In the genomic region with DNA sequence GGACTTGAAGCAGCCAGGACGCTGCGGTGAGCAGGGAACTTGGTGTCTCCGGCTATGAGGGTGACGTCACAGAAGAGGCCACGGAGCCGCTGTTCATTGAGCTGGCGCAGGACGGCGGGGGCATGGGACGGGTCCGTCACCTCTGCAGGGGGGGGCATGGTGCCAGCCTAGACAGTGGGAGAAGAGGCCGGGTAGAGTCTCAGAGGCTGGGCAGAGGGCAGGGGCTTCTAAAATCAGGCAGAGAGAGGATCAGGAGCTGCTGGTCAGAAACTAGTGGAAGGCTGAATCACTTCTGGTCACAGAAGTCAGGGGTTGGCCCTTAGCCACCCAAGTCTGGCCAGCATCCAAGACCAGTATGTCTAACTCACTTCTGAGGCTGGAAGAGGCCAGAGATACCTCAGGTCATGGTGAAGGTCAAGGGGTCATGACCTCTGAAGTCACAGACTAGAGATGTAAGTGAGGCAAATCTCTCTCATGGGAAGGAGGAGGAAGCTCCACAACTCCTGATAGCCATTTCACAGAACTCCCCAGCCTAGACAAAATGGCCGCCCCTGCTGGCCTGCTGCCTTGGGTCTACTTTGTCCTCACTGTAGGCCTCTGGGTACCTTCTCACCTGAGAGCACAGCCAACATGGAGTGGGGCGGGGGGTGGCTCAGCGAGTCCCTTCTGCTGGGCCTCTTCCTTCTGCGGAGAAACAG, we compare ENCODE assay signal across 10 cellular contexts. TPM values are rescaled to one million over a fixed set of nuclear protein-coding genes. Genes with fewer than 3 reads are reported as not detected.
DNase-seq lines count a peak whose midpoint lies in the region; ATAC-seq, FAIRE-seq and TF ChIP-seq lines count a peak whose summit lies in the region.
"Had no signal": no experiment of that assay in that cellular context is flagged by ENCODE, and none has a peak within 500 bp of the region (broad histone marks: within the 10 kb centered on the region; RNA-seq: fewer than 3 reads in every experiment).

No MANE protein-coding gene starts in this region.

- peaks cover 0 to 1% (median under 1%) of the 10 kb centered on the region in 4 experiments; a peak in 3 of 7 replicates for H3K4me1 ChIP-seq in H1 (replicated peaks in 1 of 4; ENCODE audit: control insufficient read depth in 3 of 4, insufficient read depth in 4 of 4, low read length in 3 of 4)

- no peak overlapping the region for H4K5ac ChIP-seq in H1 (ENCODE audit: insufficient read length, low read depth, low read length)

- no peak for ATAC-seq in naive thymus-derived CD8-positive, alpha-beta T cell
- no peak for ATAC-seq in HG02759 (IDR thresholded peaks at IDR 0.05; ENCODE audit: unreplicated experiment)
- ATAC-seq in HG02973 (IDR thresholded peaks at IDR 0.05; ENCODE audit: unreplicated experiment) = no peak

- H3K36me3 Mint-ChIP-seq in naive thymus-derived CD8-positive, alpha-beta T cell = peaks cover 0 to 38% (median 5%) of the 10 kb centered on the region in 3 donors
- no peaks in the 10 kb centered on the region for H3K36me3 Mint-ChIP-seq in glutamatergic neuron (ENCODE audit: unreplicated experiment)

- peak; percentile 79 for DNase-seq in AG08396 (ENCODE audit: low spot score)
- peak; percentile 71 for DNase-seq in OCI-M1 (lab: John Stamatoyannopoulos, UW)
- DNase-seq in H1 (ENCODE audit: low read depth in 1 of 2, low spot score in 2 of 2) = no peak
- no peak for DNase-seq in naive thymus-derived CD8-positive, alpha-beta T cell
- DNase-seq in glutamatergic neuron = no peak
- no peak for DNase-seq in NCI-H1105 (lab: John Stamatoyannopoulos, UW)

- H2BK5ac ChIP-seq in H1 (ENCODE audit: low read depth, low read length) = no peak overlapping the region; the same call in 1 of the 2 replicates

- H2AFZ ChIP-seq in H1 (ENCODE audit: low read length) = no peak overlapping the region

- H3K56ac ChIP-seq in H1 (replicated peaks; ENCODE audit: insufficient read length, low read depth, low read length) = no peak overlapping the region

- H3K27me3 ChIP-seq in H1 (replicated peaks in 1 of 4; ENCODE audit: control insufficient read depth in 3 of 4, extremely low read depth in 1 of 4, insufficient read depth in 3 of 4, low read length in 3 of 4) = no peaks in the 10 kb centered on the region

- no peak overlapping the region for H2BK15ac ChIP-seq in H1 (ENCODE audit: low read length)

- no peaks in the 10 kb centered on the region for H3K9me3 Mint-ChIP-seq in naive thymus-derived CD8-positive, alpha-beta T cell
- peaks cover 3% of the 10 kb centered on the region for H3K9me3 Mint-ChIP-seq in glutamatergic neuron (ENCODE audit: unreplicated experiment)

- H3K14ac ChIP-seq in H1 (ENCODE audit: insufficient read length) = no peak overlapping the region

- no peaks in the 10 kb centered on the region for H3K27me3 Mint-ChIP-seq in naive thymus-derived CD8-positive, alpha-beta T cell
- peaks cover 7% of the 10 kb centered on the region for H3K27me3 Mint-ChIP-seq in glutamatergic neuron (ENCODE audit: unreplicated experiment)

- H3K36me3 ChIP-seq in H1 (ENCODE audit: control insufficient read depth in 2 of 4, insufficient read depth in 4 of 4, low read length in 3 of 4) = peaks cover 0 to 3% (median under 1%) of the 10 kb centered on the region in 4 experiments; a peak in 3 of 8 replicates

- no peak overlapping the region for H2BK120ac ChIP-seq in H1 (replicated peaks; ENCODE audit: low read depth, low read length)

- H3K9me3 ChIP-seq in H1 (ENCODE audit: insufficient read depth in 2 of 2, low read depth in 1 of 2, low read length in 1 of 2) = no peaks in the 10 kb centered on the region

- no peaks in the 10 kb centered on the region; a peak in 1 of 4 replicates for H3K79me2 ChIP-seq in H1 (ENCODE audit: control insufficient read depth in 1 of 2, insufficient read depth in 2 of 2, low read length in 2 of 2)

- no peak overlapping the region for H2BK12ac ChIP-seq in H1 (ENCODE audit: low read depth, low read length)

- no peak overlapping the region for H3K4ac ChIP-seq in H1 (replicated peaks; ENCODE audit: insufficient read length, low read depth, low read length)

- no peak for TF ChIP-seq POLR2A in H1 (IDR thresholded peaks at IDR 0.05; ENCODE audit: control extremely low read depth in 1 of 2, low read depth in 2 of 2, low read length in 2 of 2)

- no peak overlapping the region for H3K23ac ChIP-seq in H1 (ENCODE audit: insufficient read length)

- 91% methylated on average over 16 of the region's 16 CpGs; no CpG with 5 or more reads in 1 of the 2 experiments for WGBS in H1 (ENCODE audit: extremely low coverage in 1 of 2, insufficient coverage in 1 of 2, insufficient read length in 1 of 2, insufficient replicate concordance in 2 of 2, low coverage in 1 of 2, low lambda C conversion rate in 2 of 2, missing lambda C conversion rate in 1 of 2), 2 experiments

- no peak for TF ChIP-seq CTCF in H1 (IDR thresholded peaks at IDR 0.05; ENCODE audit: control extremely low read depth in 1 of 3, insufficient read depth in 1 of 3, low read depth in 1 of 3, low read length in 3 of 3)
- TF ChIP-seq CTCF in glutamatergic neuron (IDR thresholded peaks at IDR 0.05; ENCODE audit: partially characterized antibody, unreplicated experiment) = no peak

- no peak overlapping the region for H4K91ac ChIP-seq in H1 (replicated peaks; ENCODE audit: insufficient read length, low read length)

- peaks cover 0 to 1% of the 10 kb centered on the region in 2 experiments for H4K20me1 ChIP-seq in H1 (replicated peaks in 1 of 2; ENCODE audit: control insufficient read depth in 1 of 2, insufficient read depth in 2 of 2, low read length in 2 of 2)

- H3K4me3 Mint-ChIP-seq in naive thymus-derived CD8-positive, alpha-beta T cell = peak overlapping the region in 2 of 10 donors; percentile 11 to 19
- no peak overlapping the region for H3K4me3 Mint-ChIP-seq in glutamatergic neuron (ENCODE audit: unreplicated experiment)

- no peak overlapping the region for H3K9ac ChIP-seq in H1 (replicated peaks in 1 of 4; ENCODE audit: extremely low read depth in 1 of 4, low read depth in 3 of 4, low read length in 3 of 4)

- H3K4me1 Mint-ChIP-seq in naive thymus-derived CD8-positive, alpha-beta T cell = peaks cover 13 to 44% (median 34%) of the 10 kb centered on the region in 4 donors
- H3K4me1 Mint-ChIP-seq in glutamatergic neuron (ENCODE audit: low read depth, unreplicated experiment) = no peaks in the 10 kb centered on the region

- no peak for TF ChIP-seq EP300 in H1 (IDR thresholded peaks at IDR 0.05; ENCODE audit: borderline replicate concordance in 1 of 2, low read depth in 2 of 2, low read length in 2 of 2)

- no peak overlapping the region for H3K4me3 ChIP-seq in H1 (ENCODE audit: extremely low read depth in 1 of 4, insufficient read depth in 2 of 4, low read depth in 3 of 4, low read length in 4 of 4)

- peak overlapping the region; percentile 57; the same call in 1 of the 2 replicates for H4K8ac ChIP-seq in H1 (ENCODE audit: extremely low read depth, insufficient read depth, low read length)

- POLR2A ChIA-PET in H1 (lab: Charles Lee; ENCODE audit: partially characterized antibody) = interaction anchor here (0.8 to 13.8 kb wide), 6 partner anchors 15 to 116 kb away, joined by 3 to 200 read pairs (median 4); a partner anchor contains a TSS
- POLR2A ChIA-PET in naive thymus-derived CD8-positive, alpha-beta T cell (lab: Charles Lee) = interaction anchor here (0.6 to 18.5 kb wide), 5 partner anchors 9 to 30 kb away, joined by 3 to 295 read pairs (median 4); a partner anchor contains a TSS

- H3K23me2 ChIP-seq in H1 (ENCODE audit: low read depth, low read length) = no peaks in the 10 kb centered on the region

- no peak for TF ChIP-seq RAD21 in H1 (IDR thresholded peaks at IDR 0.05 in 1 of 2, conservative IDR thresholded peaks at IDR 0.05 in 1 of 2; ENCODE audit: low read depth in 2 of 2, low read length in 2 of 2)

- peaks cover 2% of the 10 kb centered on the region for H3K79me1 ChIP-seq in H1 (ENCODE audit: low read depth, low read length)

- CTCF ChIA-PET in H1 (lab: Charles Lee; ENCODE audit: partially characterized antibody) = interaction anchor here (1.0 to 1.6 kb wide), 7 partner anchors 9 to 92 kb away, joined by 3 to 8 read pairs (median 3); a partner anchor contains a TSS

- H3K27ac ChIP-seq in H1 (ENCODE audit: low read depth, low read length) = no peak overlapping the region

- H2BK20ac ChIP-seq in H1 (ENCODE audit: low read length) = no peak overlapping the region

- H3K18ac ChIP-seq in H1 (ENCODE audit: extremely low read depth, low read length) = no peak overlapping the region

- H3K4me2 ChIP-seq in H1 (ENCODE audit: insufficient read depth in 1 of 2, low read depth in 2 of 2, low read length in 2 of 2) = no peak overlapping the region

- H3K27ac Mint-ChIP-seq in naive thymus-derived CD8-positive, alpha-beta T cell = peak overlapping the region in 9 of 10 donors; percentile 5 to 87 (median 72)
- no peak overlapping the region for H3K27ac Mint-ChIP-seq in glutamatergic neuron (ENCODE audit: unreplicated experiment)

- no peak overlapping the region for H2AK5ac ChIP-seq in H1 (ENCODE audit: low read depth, low read length)

- no peak for FAIRE-seq in H1 (lab: Jason Lieb, UNC)
- FAIRE-seq: frontal cortex, G401.6 had no signal

RNA-seq across cellular contexts. Expression of a gene that starts 12.6 kb away (rescaled TPM):
- total RNA-seq in H1 (2021; fragmentation: NEBNext Ultra II Directional; extraction: Animal tissue kit (Norgen Biotek cat#: 25700)) = 10.1 and 11.2 TPM in 2 replicates
- 5.9 and 8.1 TPM in 2 replicates for polyA plus RNA-seq in H1 (2011; rRNA removed)
- 6.7 TPM for polyA plus RNA-seq in H1 (2011; cell fraction: cytosol; rRNA removed)
- 14.6 TPM for polyA plus RNA-seq in H1 (2011; cell fraction: nucleus; rRNA removed)
- polyA plus RNA-seq in H1 (2012, experiment 1 of 2) = 7.9 to 9.4 TPM (median 8.4 TPM) in 4 replicates
- polyA plus RNA-seq in H1 (2012, experiment 2 of 2) = 7.3 TPM
- polyA plus RNA-seq in H1 (2013, experiment 1 of 2) = 8.8 TPM
- 8.7 TPM for polyA plus RNA-seq in H1 (2013, experiment 2 of 2)
- 6.6 and 8.9 TPM in 2 replicates for polyA minus RNA-seq in H1 (2011; rRNA and poly(A)+ RNA removed)
- 6.3 TPM for polyA minus RNA-seq in H1 (2011; cell fraction: cytosol; rRNA and poly(A)+ RNA removed)
- 11.0 TPM for polyA minus RNA-seq in H1 (2011; cell fraction: nucleus; rRNA and poly(A)+ RNA removed)
- 100 to 1,000 TPM; 101 to 104 TPM for total RNA-seq in naive thymus-derived CD8-positive, alpha-beta T cell
- 10 to 100 TPM; 16.8 to 28.4 (median 19.7) TPM for polyA plus RNA-seq in naive thymus-derived CD8-positive, alpha-beta T cell
- total RNA-seq in glutamatergic neuron (ENCODE audit: unreplicated experiment) = 25.1 TPM

RNA-seq across cellular contexts. Expression of a gene that starts 14.5 kb away (rescaled TPM):
- not detected in 2 replicates for total RNA-seq in H1 (2021; fragmentation: NEBNext Ultra II Directional; extraction: Animal tissue kit (Norgen Biotek cat#: 25700))
- polyA plus RNA-seq in H1 (2011; rRNA removed) = 0.05 TPM in 1 of 2 replicates, not detected in the other
- polyA plus RNA-seq in H1 (2011; cell fraction: cytosol; rRNA removed) = 0.04 TPM
- polyA plus RNA-seq in H1 (2011; cell fraction: nucleus; rRNA removed) = not detected
- polyA plus RNA-seq in H1 (2012, experiment 1 of 2) = 0.20 TPM in 1 of 4 replicates, not detected in the others
- not detected for polyA plus RNA-seq in H1 (2012, experiment 2 of 2)
- 0.04 TPM for polyA plus RNA-seq in H1 (2013, experiment 1 of 2)
- 0.02 TPM for polyA plus RNA-seq in H1 (2013, experiment 2 of 2)
- polyA minus RNA-seq in H1 (2011; rRNA and poly(A)+ RNA removed) = 0.10 TPM in 1 of 2 replicates, not detected in the other
- polyA minus RNA-seq in H1 (2011; cell fraction: cytosol; rRNA and poly(A)+ RNA removed) = not detected
- not detected for polyA minus RNA-seq in H1 (2011; cell fraction: nucleus; rRNA and poly(A)+ RNA removed)
- not detected for total RNA-seq in naive thymus-derived CD8-positive, alpha-beta T cell
- not detected for polyA plus RNA-seq in naive thymus-derived CD8-positive, alpha-beta T cell
- total RNA-seq in glutamatergic neuron (ENCODE audit: unreplicated experiment) = 0.34 TPM
- total RNA-seq: frontal cortex had no signal

RNA-seq across cellular contexts. Expression of a gene that starts 17.4 kb away (rescaled TPM):
- 150 and 157 TPM in 2 replicates for total RNA-seq in H1 (2021; fragmentation: NEBNext Ultra II Directional; extraction: Animal tissue kit (Norgen Biotek cat#: 25700))
- 26.8 and 62.7 TPM in 2 replicates for polyA plus RNA-seq in H1 (2011; rRNA removed)
- polyA plus RNA-seq in H1 (2011; cell fraction: cytosol; rRNA removed) = 24.4 TPM
- 150 TPM for polyA plus RNA-seq in H1 (2011; cell fraction: nucleus; rRNA removed)
- polyA plus RNA-seq in H1 (2012, experiment 1 of 2) = 95.6 to 139 TPM (median 127 TPM) in 4 replicates
- polyA plus RNA-seq in H1 (2012, experiment 2 of 2) = 88.5 TPM
- 66.3 TPM for polyA plus RNA-seq in H1 (2013, experiment 1 of 2)
- 55.6 TPM for polyA plus RNA-seq in H1 (2013, experiment 2 of 2)
- polyA minus RNA-seq in H1 (2011; rRNA and poly(A)+ RNA removed) = 175 and 246 TPM in 2 replicates
- polyA minus RNA-seq in H1 (2011; cell fraction: cytosol; rRNA and poly(A)+ RNA removed) = 142 TPM
- polyA minus RNA-seq in H1 (2011; cell fraction: nucleus; rRNA and poly(A)+ RNA removed) = 162 TPM
- 100 to 1,000 TPM; 186 to 193 TPM for total RNA-seq in naive thymus-derived CD8-positive, alpha-beta T cell
- 10 to 100 TPM; 31.1 to 68.0 (median 47.3) TPM for polyA plus RNA-seq in naive thymus-derived CD8-positive, alpha-beta T cell
- total RNA-seq in glutamatergic neuron (ENCODE audit: unreplicated experiment) = 200 TPM

RNA-seq across cellular contexts. Expression of a gene that starts 21.9 kb away (rescaled TPM):
- 13.8 and 14.1 TPM in 2 replicates for total RNA-seq in H1 (2021; fragmentation: NEBNext Ultra II Directional; extraction: Animal tissue kit (Norgen Biotek cat#: 25700))
- polyA plus RNA-seq in H1 (2011; rRNA removed) = 28.2 and 33.6 TPM in 2 replicates
- polyA plus RNA-seq in H1 (2011; cell fraction: cytosol; rRNA removed) = 29.5 TPM
- polyA plus RNA-seq in H1 (2011; cell fraction: nucleus; rRNA removed) = 25.1 TPM
- polyA plus RNA-seq in H1 (2012, experiment 1 of 2) = 14.8 to 19.3 TPM (median 17.4 TPM) in 4 replicates
- polyA plus RNA-seq in H1 (2012, experiment 2 of 2) = 13.4 TPM
- 18.6 TPM for polyA plus RNA-seq in H1 (2013, experiment 1 of 2)
- polyA plus RNA-seq in H1 (2013, experiment 2 of 2) = 20.6 TPM
- 17.5 and 18.8 TPM in 2 replicates for polyA minus RNA-seq in H1 (2011; rRNA and poly(A)+ RNA removed)
- 6.1 TPM for polyA minus RNA-seq in H1 (2011; cell fraction: cytosol; rRNA and poly(A)+ RNA removed)
- polyA minus RNA-seq in H1 (2011; cell fraction: nucleus; rRNA and poly(A)+ RNA removed) = 8.1 TPM
- total RNA-seq in naive thymus-derived CD8-positive, alpha-beta T cell = 1 to 10 TPM; 5.4 to 7.3 TPM
- polyA plus RNA-seq in naive thymus-derived CD8-positive, alpha-beta T cell = 10 to 100 TPM; 18.1 to 24.5 (median 24.3) TPM
- 16.4 TPM for total RNA-seq in glutamatergic neuron (ENCODE audit: unreplicated experiment)

RNA-seq across cellular contexts. Expression of a gene that starts 27.5 kb away (rescaled TPM):
- total RNA-seq in H1 (2021; fragmentation: NEBNext Ultra II Directional; extraction: Animal tissue kit (Norgen Biotek cat#: 25700)) = 11.8 and 15.0 TPM in 2 replicates
- 26.1 and 42.0 TPM in 2 replicates for polyA plus RNA-seq in H1 (2011; rRNA removed)
- 24.3 TPM for polyA plus RNA-seq in H1 (2011; cell fraction: cytosol; rRNA removed)
- polyA plus RNA-seq in H1 (2011; cell fraction: nucleus; rRNA removed) = 47.1 TPM
- 16.8 to 26.7 TPM (median 19.8 TPM) in 4 replicates for polyA plus RNA-seq in H1 (2012, experiment 1 of 2)
- 17.9 TPM for polyA plus RNA-seq in H1 (2012, experiment 2 of 2)
- 11.8 TPM for polyA plus RNA-seq in H1 (2013, experiment 1 of 2)
- polyA plus RNA-seq in H1 (2013, experiment 2 of 2) = 11.9 TPM
- polyA minus RNA-seq in H1 (2011; rRNA and poly(A)+ RNA removed) = 15.9 and 22.0 TPM in 2 replicates
- 11.2 TPM for polyA minus RNA-seq in H1 (2011; cell fraction: cytosol; rRNA and poly(A)+ RNA removed)
- 15.4 TPM for polyA minus RNA-seq in H1 (2011; cell fraction: nucleus; rRNA and poly(A)+ RNA removed)
- total RNA-seq in naive thymus-derived CD8-positive, alpha-beta T cell = 1 to 10 TPM; 2.4 to 3.0 TPM
- polyA plus RNA-seq in naive thymus-derived CD8-positive, alpha-beta T cell = under 1 TPM; 0.10 to 0.32 (median 0.22) TPM
- total RNA-seq in glutamatergic neuron (ENCODE audit: unreplicated experiment) = 4.8 TPM

Comparison
In these comparisons a context has a peak if more than half of its experiments do, and no peak if none do; other contexts are left out.
1. DNase-seq: peak in AG08396 (single experiment) and OCI-M1 (single experiment); none in H1 (0 of 2), naive thymus-derived CD8-positive, alpha-beta T cell (0 of 10), glutamatergic neuron (single experiment) and NCI-H1105 (single experiment).